ENCODE assay signal across 8 cellular contexts in the genomic region with DNA sequence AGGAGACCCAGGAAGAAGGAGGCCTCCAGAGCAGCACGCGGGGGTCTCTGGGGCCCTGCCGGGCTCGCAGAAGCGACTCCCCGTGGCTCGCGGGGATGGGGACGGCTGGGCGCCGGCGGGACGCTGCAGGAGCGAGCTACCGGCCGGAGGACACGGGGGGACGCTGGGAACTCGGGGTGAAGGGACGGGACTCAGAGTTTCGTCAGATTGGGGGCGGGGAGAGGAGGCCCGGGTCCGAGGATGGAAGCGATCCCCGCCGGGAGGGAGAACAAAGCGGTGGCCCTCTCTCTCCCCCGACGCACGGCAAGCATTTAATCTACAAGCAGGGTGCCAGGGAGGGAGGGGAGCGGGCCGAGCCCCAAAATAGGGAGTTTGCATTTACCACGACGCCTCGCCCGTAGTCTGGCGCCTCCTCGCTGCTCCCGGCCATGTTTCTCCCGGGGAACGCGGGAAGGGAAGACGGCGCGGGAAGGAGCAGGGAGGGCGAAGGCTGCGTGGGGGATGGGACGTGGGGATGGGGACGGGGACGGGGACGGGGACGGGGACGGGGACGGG. TPM values are rescaled to one million over a fixed set of nuclear protein-coding genes. Genes with fewer than 3 reads are reported as not detected.
DNase-seq lines count a peak whose midpoint lies in the region; ATAC-seq and TF ChIP-seq lines count a peak whose summit lies in the region.

A gene with protein sequence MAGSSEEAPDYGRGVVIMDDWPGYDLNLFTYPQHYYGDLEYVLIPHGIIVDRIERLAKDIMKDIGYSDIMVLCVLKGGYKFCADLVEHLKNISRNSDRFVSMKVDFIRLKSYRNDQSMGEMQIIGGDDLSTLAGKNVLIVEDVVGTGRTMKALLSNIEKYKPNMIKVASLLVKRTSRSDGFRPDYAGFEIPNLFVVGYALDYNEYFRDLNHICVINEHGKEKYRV (minus strand): TSS at position 461 of the 555 bp plus-strand sequence. CDS start 31 bp downstream, at position 430.

- H3K27me3 ChIP-seq in DOHH2 (ENCODE audit: control insufficient read depth, low read length), result no peaks in the 10 kb centered on the region

- H3K4me3 Mint-ChIP-seq in IgD-negative memory B cell (peak within 1 kb of the TSS; percentile 84 to 92 (median 87)), nephron progenitor cell (peak within 1 kb of the TSS; percentile 81)
- peak within 1 kb of the TSS; percentile 75 for H3K4me3 Mint-ChIP-seq in activated T-cell treated with anti-CD3 and anti-CD28 coated beads, Interleukin-2, amount 50 U/mL, for 4 hours

- peak within 1 kb of the TSS; percentile 59 for H3K4me3 ChIP-seq in DOHH2 (ENCODE audit: low read length)
- peak within 1 kb of the TSS; percentile 49 for H3K4me3 ChIP-seq in fibroblast of pulmonary artery (replicated peaks; ENCODE audit: low read depth, low read length)

- H3K79me2 ChIP-seq in DOHH2 (ENCODE audit: control insufficient read depth, low read length), result no peaks in the 10 kb centered on the region

- H3K27me3 Mint-ChIP-seq in IgD-negative memory B cell, result no peaks in the 10 kb centered on the region
- no peaks in the 10 kb centered on the region for H3K27me3 Mint-ChIP-seq in activated T-cell treated with anti-CD3 and anti-CD28 coated beads, Interleukin-2, amount 50 U/mL, for 4 hours (ENCODE audit: low read depth)
- H3K27me3 Mint-ChIP-seq in nephron progenitor cell (ENCODE audit: low read depth, poor library complexity), result peaks cover 8% of the 10 kb centered on the region

- ATAC-seq in activated T-cell treated with anti-CD3 and anti-CD28 coated beads, Interleukin-2, amount 50 U/mL, for 4 hours, result peak; percentile 46 to 47

- no peak within 1 kb of the TSS for H3K27ac ChIP-seq in DOHH2 (ENCODE audit: low read depth, low read length)

- H3K4me1 ChIP-seq in DOHH2 (ENCODE audit: control insufficient read depth, low read length), result no peaks in the 10 kb centered on the region

- peak within 1 kb of the TSS in 1 of 3 donors; percentile 86 for H3K27ac Mint-ChIP-seq in IgD-negative memory B cell
- peak within 1 kb of the TSS; percentile 75 for H3K27ac Mint-ChIP-seq in nephron progenitor cell

- H3F3A ChIP-seq in DOHH2 (ENCODE audit: control insufficient read depth, insufficient read depth), result no peaks in the 10 kb centered on the region

- no peaks in the 10 kb centered on the region for H3K9me2 ChIP-seq in DOHH2 (replicated peaks; ENCODE audit: control insufficient read depth, low read length)

- H3K4me1 Mint-ChIP-seq in IgD-negative memory B cell, result peaks cover 1 to 16% (median 6%) of the 10 kb centered on the region in 3 donors
- peaks cover 23% of the 10 kb centered on the region for H3K4me1 Mint-ChIP-seq in activated T-cell treated with anti-CD3 and anti-CD28 coated beads, Interleukin-2, amount 50 U/mL, for 4 hours (ENCODE audit: low read depth)
- peaks cover 53% of the 10 kb centered on the region for H3K4me1 Mint-ChIP-seq in nephron progenitor cell

- TF ChIP-seq CTCF in DOHH2 (IDR thresholded peaks at IDR 0.05; ENCODE audit: low read depth, low read length, poor library complexity, severe bottlenecking) (no peak), GM20000 (IDR thresholded peaks at IDR 0.05; ENCODE audit: extremely low read depth, missing control alignments) (no peak), fibroblast of pulmonary artery (IDR thresholded peaks at IDR 0.05; ENCODE audit: low read length, missing control alignments) (peak; percentile 15), nephron progenitor cell (IDR thresholded peaks at IDR 0.05) (no peak)

- DNase-seq in GM20000 (ENCODE audit: low spot score), result peak; percentile 63
- peak; percentile 15 for DNase-seq in activated T-cell treated with anti-CD3 and anti-CD28 coated beads, Interleukin-2, amount 50 U/mL, for 4 hours
- DNase-seq in fibroblast of pulmonary artery (ENCODE audit: low read depth), result no peak
- DNase-seq in nephron progenitor cell, result peak; percentile 30
- DNase-seq in NCI-H226, result no peak
- no peak for DNase-seq in mesenteric fat pad (ENCODE audit: low spot score)

- H4K20me1 ChIP-seq in DOHH2 (ENCODE audit: control insufficient read depth, insufficient read depth, low read depth, low read length), result no peaks in the 10 kb centered on the region

- no peaks in the 10 kb centered on the region for H3K9me3 ChIP-seq in DOHH2 (ENCODE audit: control insufficient read depth, insufficient read depth, low read length)

- H3K36me3 Mint-ChIP-seq in IgD-negative memory B cell, result no peaks in the 10 kb centered on the region
- no peaks in the 10 kb centered on the region for H3K36me3 Mint-ChIP-seq in activated T-cell treated with anti-CD3 and anti-CD28 coated beads, Interleukin-2, amount 50 U/mL, for 4 hours (ENCODE audit: insufficient read depth)
- H3K36me3 Mint-ChIP-seq in nephron progenitor cell (ENCODE audit: low read depth), result no peaks in the 10 kb centered on the region

- H3K9me3 Mint-ChIP-seq in IgD-negative memory B cell (no peaks in the 10 kb centered on the region), nephron progenitor cell (no peaks in the 10 kb centered on the region)
- H3K9me3 Mint-ChIP-seq in activated T-cell treated with anti-CD3 and anti-CD28 coated beads, Interleukin-2, amount 50 U/mL, for 4 hours, result no peaks in the 10 kb centered on the region

- H3K36me3 ChIP-seq in DOHH2 (ENCODE audit: control insufficient read depth, low read length), result no peaks in the 10 kb centered on the region

- H3K4me2 ChIP-seq in DOHH2 (ENCODE audit: low read length), result peak within 1 kb of the TSS; percentile 48

RNA-seq across cellular contexts. Expression of the gene that starts here (rescaled TPM):
- polyA plus RNA-seq in IgD-negative memory B cell, result not detected
- total RNA-seq in activated T-cell treated with anti-CD3 and anti-CD28 coated beads, Interleukin-2, amount 50 U/mL, for 4 hours, result under 1 TPM; 0.16 to 0.47 (median 0.46) TPM
- 2.7 TPM for total RNA-seq in mesenteric fat pad

Comparison
In these comparisons a context has a peak if more than half of its experiments do, and no peak if none do; other contexts are left out.
1. Peak in DNase-seq and ATAC-seq in activated T-cell treated with anti-CD3 and anti-CD28 coated beads, Interleukin-2, amount 50 U/mL, for 4 hours; RNA of the gene not detected or under 1 TPM.
2. DNase-seq: peak in GM20000 (single experiment) and nephron progenitor cell (single experiment); none in fibroblast of pulmonary artery (single experiment), NCI-H226 (single experiment) and mesenteric fat pad (single experiment).
3. Peak in every context shown above with its lines, with median percentiles within 50 percentile points of each other: H3K4me3 Mint-ChIP-seq.